Comparison of ENCODE assay signal across 20 cellular contexts in genomic region chr13:74077847-74078246, GRCh38. TPM values are rescaled to one million over a fixed set of nuclear protein-coding genes. Genes with fewer than 3 reads are reported as not detected.
A peak's percentile ranks its signal among the peaks of the same experiment; 100 is the strongest.
DNase-seq lines count a peak whose midpoint lies in the region; ATAC-seq, FAIRE-seq and TF ChIP-seq lines count a peak whose summit lies in the region.
"Had no signal": no experiment of that assay in that cellular context is flagged by ENCODE, and none has a peak within 500 bp of the region (broad histone marks: within the 10 kb centered on the region; RNA-seq: fewer than 3 reads in every experiment).

No MANE protein-coding gene starts in this region.

- no peak overlapping the region for H3K27ac ChIP-seq in astrocyte (ENCODE audit: low read depth, low read length)
- H3K27ac ChIP-seq: foreskin keratinocyte, Peyer's patch, vagina had no signal

- no peak overlapping the region for H2AFZ ChIP-seq in astrocyte (ENCODE audit: low read depth, low read length)

- H3K9ac ChIP-seq in astrocyte (ENCODE audit: low read length) = no peak overlapping the region

- H3K27ac Mint-ChIP-seq in astrocyte (ENCODE audit: unreplicated experiment) = no peak overlapping the region
- H3K27ac Mint-ChIP-seq: activated CD8-positive, alpha-beta T cell treated with anti-CD3 and anti-CD28 coated beads, Interleukin-2, amount 10 ng/mL, durations not matched to agents 7 days and 5 days had no signal

- TF ChIP-seq CTCF in astrocyte (IDR thresholded peaks at IDR 0.05; ENCODE audit: insufficient read depth, low read depth, low read length) = no peak

- peaks cover 71% of the 10 kb centered on the region for H4K20me1 ChIP-seq in astrocyte (ENCODE audit: insufficient read depth, low read length)

- H3K27me3 ChIP-seq in astrocyte (ENCODE audit: insufficient read depth, low read length) = no peaks in the 10 kb centered on the region
- H3K27me3 ChIP-seq: foreskin keratinocyte, Peyer's patch, vagina had no signal

- no peak overlapping the region for H3K4me2 ChIP-seq in astrocyte (ENCODE audit: low read length)

- DNase-seq in Right ventricle myocardium inferior (ENCODE audit: missing footprints) = no peak
- DNase-seq in left cardiac atrium = no peak
- DNase-seq in astrocyte (ENCODE audit: low read depth) = no peak
- peak; percentile 26 for DNase-seq in left kidney (ENCODE audit: low read depth, low spot score)
- DNase-seq in smooth muscle cell of the brain vasculature (ENCODE audit: low read depth, low spot score) = peak; percentile 58
- no peak for DNase-seq in NCI-H524 (lab: John Stamatoyannopoulos, UW)
- DNase-seq in AG08396 (ENCODE audit: low spot score) = no peak
- DNase-seq: activated CD8-positive, alpha-beta T cell treated with anti-CD3 and anti-CD28 coated beads, Interleukin-2, amount 10 ng/mL, durations not matched to agents 7 days and 5 days; aorta; CD8-positive, alpha-beta memory T cell; foreskin keratinocyte; HCEC 1CT; NCI-H1048; Peyer's patch; small intestine; stimulated activated naive CD4-positive, alpha-beta T cell; SW 1271 had no signal

- peaks cover 41% of the 10 kb centered on the region for H3K4me1 Mint-ChIP-seq in astrocyte (ENCODE audit: low read depth, unreplicated experiment)

- ATAC-seq in Right ventricle myocardium inferior (peak; percentile 49), left cardiac atrium (no peak), HG02884 (IDR thresholded peaks at IDR 0.05; ENCODE audit: unreplicated experiment) (no peak)
- ATAC-seq: activated CD8-positive, alpha-beta T cell treated with anti-CD3 and anti-CD28 coated beads, Interleukin-2, amount 10 ng/mL, durations not matched to agents 7 days and 5 days; foreskin keratinocyte; GM12878 had no signal

- no peaks in the 10 kb centered on the region for H3K27me3 Mint-ChIP-seq in astrocyte (ENCODE audit: low read depth, unreplicated experiment)
- H3K27me3 Mint-ChIP-seq: CD8-positive, alpha-beta memory T cell had no signal

- no peaks in the 10 kb centered on the region for H3K36me3 ChIP-seq in astrocyte (ENCODE audit: insufficient read depth, low read length)
- H3K36me3 ChIP-seq: Peyer's patch, vagina had no signal

- intact Hi-C loops in Right ventricle myocardium inferior (cut with DNase I) (no loop called here), left cardiac atrium (cut with DNase I) (no loop called here)

- H3K4me1 ChIP-seq in astrocyte (ENCODE audit: insufficient read depth, low read length) = peaks cover 16% of the 10 kb centered on the region
- H3K4me1 ChIP-seq: Peyer's patch had no signal

- H3K4me3 Mint-ChIP-seq in astrocyte (ENCODE audit: unreplicated experiment) = no peak overlapping the region
- H3K4me3 Mint-ChIP-seq: activated CD8-positive, alpha-beta T cell treated with anti-CD3 and anti-CD28 coated beads, Interleukin-2, amount 10 ng/mL, durations not matched to agents 7 days and 5 days; CD8-positive, alpha-beta memory T cell had no signal

- peak; percentile 43 for FAIRE-seq in astrocyte (lab: Jason Lieb, UNC)
- FAIRE-seq: GM12878, small intestine had no signal

- peaks cover 96% of the 10 kb centered on the region for H3K79me2 ChIP-seq in astrocyte (ENCODE audit: insufficient read depth, low read length)

- H3K9me3 Mint-ChIP-seq in astrocyte (ENCODE audit: unreplicated experiment) = peaks cover 3% of the 10 kb centered on the region
- H3K9me3 Mint-ChIP-seq: CD8-positive, alpha-beta memory T cell had no signal

- H3K9me3 ChIP-seq in astrocyte (ENCODE audit: insufficient read depth, low read depth, low read length) = no peaks in the 10 kb centered on the region
- H3K9me3 ChIP-seq: Peyer's patch, vagina had no signal

- no peak overlapping the region for H3K4me3 ChIP-seq in astrocyte (ENCODE audit: insufficient read depth, low read depth, low read length)
- H3K4me3 ChIP-seq: GM12878, Peyer's patch, vagina had no signal

- H3K36me3 Mint-ChIP-seq in astrocyte (ENCODE audit: low read depth, unreplicated experiment) = peaks cover 6% of the 10 kb centered on the region

RNA-seq across cellular contexts. Expression of gene KLF12, which starts 56.4 kb away (rescaled TPM):
- 18.9 TPM for total RNA-seq in Right ventricle myocardium inferior
- 10 to 100 TPM; 13.9 to 14.0 TPM for total RNA-seq in left cardiac atrium
- 25.1 and 25.3 TPM in 2 replicates for total RNA-seq in astrocyte

Comparison
In these comparisons a context has a peak if more than half of its experiments do, and no peak if none do; other contexts are left out.
1. DNase-seq: peak in left kidney (single experiment) and smooth muscle cell of the brain vasculature (single experiment); none in Right ventricle myocardium inferior (single experiment), left cardiac atrium (single experiment), astrocyte (single experiment), NCI-H524 (0 of 2) and AG08396 (single experiment).